16 cellular contexts compared by ENCODE assay signal in the genomic region with DNA sequence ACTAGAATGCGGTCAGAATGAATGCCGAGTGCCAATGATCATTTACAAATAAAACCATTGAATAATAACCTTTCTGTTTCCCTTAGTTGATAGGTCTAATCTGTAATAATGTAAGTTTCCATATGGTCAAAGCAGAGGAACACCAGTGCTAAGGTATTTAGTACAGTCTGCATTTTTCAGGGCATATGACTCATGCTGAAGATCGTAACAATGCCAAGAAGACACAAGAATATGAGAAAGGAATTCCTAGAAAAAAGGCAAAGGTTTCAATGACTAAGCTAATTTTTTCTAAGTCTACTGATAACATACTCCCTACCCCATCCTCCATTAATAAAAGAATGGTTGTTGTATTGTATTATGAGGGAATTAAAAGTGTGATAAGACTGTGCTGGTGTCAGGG. TPM values are rescaled to one million over a fixed set of nuclear protein-coding genes. Genes with fewer than 3 reads are reported as not detected.
DNase-seq lines count a peak whose midpoint lies in the region; ATAC-seq and TF ChIP-seq lines count a peak whose summit lies in the region.
"Had no signal": no experiment of that assay in that cellular context is flagged by ENCODE, and none has a peak within 500 bp of the region (broad histone marks: within the 10 kb centered on the region; RNA-seq: fewer than 3 reads in every experiment).

No MANE protein-coding gene starts in this region.

- H3K4me1 ChIP-seq in colonic mucosa: no peaks in the 10 kb centered on the region

- no peak for ATAC-seq in activated naive CD8-positive, alpha-beta T cell treated with anti-CD3 and anti-CD28 coated beads, Interleukin-2, amount 50 U/mL, for 24 hours

- intact Hi-C loops in colonic mucosa (cut with DNase I): no loop called here

- TF ChIP-seq CTCF in retinal pigment epithelial cell (conservative IDR thresholded peaks at IDR 0.05; ENCODE audit: low read depth, low read length) (no peak), colonic mucosa (IDR thresholded peaks at IDR 0.05) (no peak)

- H3K4me1 Mint-ChIP-seq in activated naive CD8-positive, alpha-beta T cell treated with anti-CD3 and anti-CD28 coated beads, Interleukin-2, amount 50 U/mL, for 24 hours: no peaks in the 10 kb centered on the region
- H3K4me1 Mint-ChIP-seq: memory B cell had no signal

- no peak overlapping the region for H3K4me3 Mint-ChIP-seq in activated naive CD8-positive, alpha-beta T cell treated with anti-CD3 and anti-CD28 coated beads, Interleukin-2, amount 50 U/mL, for 24 hours
- H3K4me3 Mint-ChIP-seq: memory B cell; T-helper 1 cell treated with Interleukin-12 subunit alpha and Interleukin-12 subunit beta and Interleukin-4 antibody, amounts not matched to agents 30 μg/mL and 1 μg/mL, for 36 hours had no signal

- H3K27ac ChIP-seq in epithelial cell of prostate (no peak overlapping the region), colonic mucosa (no peak overlapping the region)
- H3K27ac ChIP-seq: PC-9 had no signal

- H3K9me3 ChIP-seq in colonic mucosa: no peaks in the 10 kb centered on the region

- no peak overlapping the region for H3K4me3 ChIP-seq in retinal pigment epithelial cell (ENCODE audit: low read length)
- no peak overlapping the region for H3K4me3 ChIP-seq in colonic mucosa
- H3K4me3 ChIP-seq: PC-9 had no signal

- peaks cover 5% of the 10 kb centered on the region for H3K9me3 Mint-ChIP-seq in activated naive CD8-positive, alpha-beta T cell treated with anti-CD3 and anti-CD28 coated beads, Interleukin-2, amount 50 U/mL, for 24 hours
- H3K9me3 Mint-ChIP-seq: memory B cell; T-helper 1 cell treated with Interleukin-12 subunit alpha and Interleukin-12 subunit beta and Interleukin-4 antibody, amounts not matched to agents 30 μg/mL and 1 μg/mL, for 36 hours had no signal

- H3K36me3 ChIP-seq in colonic mucosa: no peaks in the 10 kb centered on the region

- peaks cover 2% of the 10 kb centered on the region for H3K36me3 Mint-ChIP-seq in activated naive CD8-positive, alpha-beta T cell treated with anti-CD3 and anti-CD28 coated beads, Interleukin-2, amount 50 U/mL, for 24 hours (ENCODE audit: low read depth)

- H3K27me3 Mint-ChIP-seq in activated naive CD8-positive, alpha-beta T cell treated with anti-CD3 and anti-CD28 coated beads, Interleukin-2, amount 50 U/mL, for 24 hours: peaks cover 5% of the 10 kb centered on the region

- peak; percentile 43 for DNase-seq in GM04504 (ENCODE audit: low read depth)
- peak; percentile 71 for DNase-seq in RPMI7951 (ENCODE audit: low read depth)
- peak; percentile 2 for DNase-seq in epithelial cell of prostate (ENCODE audit: low read depth, low spot score)
- DNase-seq in retinal pigment epithelial cell (ENCODE audit: low read depth): peak; percentile 0
- no peak for DNase-seq in activated naive CD8-positive, alpha-beta T cell treated with anti-CD3 and anti-CD28 coated beads, Interleukin-2, amount 50 U/mL, for 24 hours
- DNase-seq in NOMO-1 treated with dmso at 0.1 percent for 144 hours (lab: John Stamatoyannopoulos, UW; ENCODE audit: unreplicated experiment): no peak
- DNase-seq in NCI-H187 treated with DMSO at 0.1 percent for 48 hours (lab: John Stamatoyannopoulos, UW): no peak
- no peak for DNase-seq in colonic mucosa
- DNase-seq: activated effector memory CD4-positive, alpha-beta T cell treated with Interleukin-2 at 50 U/mL for 16 hours; NCI-H1417; NCI-H345; nucleus accumbens had no signal

- no peak overlapping the region for H3K9ac ChIP-seq in colonic mucosa (ENCODE audit: low read depth in 2 of 2, low read length in 2 of 2)

- no peak overlapping the region for H3K27ac Mint-ChIP-seq in activated naive CD8-positive, alpha-beta T cell treated with anti-CD3 and anti-CD28 coated beads, Interleukin-2, amount 50 U/mL, for 24 hours
- H3K27ac Mint-ChIP-seq: memory B cell; T-helper 1 cell treated with Interleukin-12 subunit alpha and Interleukin-12 subunit beta and Interleukin-4 antibody, amounts not matched to agents 30 μg/mL and 1 μg/mL, for 36 hours had no signal

- no peaks in the 10 kb centered on the region for H3K27me3 ChIP-seq in colonic mucosa

RNA-seq across cellular contexts. Expression of a gene that starts 2.8 kb away (rescaled TPM):
- not detected in 2 replicates for total RNA-seq in RPMI7951 (2014; rRNA removed; shearing (Covaris generic))
- not detected for total RNA-seq in colonic mucosa
- total RNA-seq: cardiac septum, PC-9 had no signal

RNA-seq across cellular contexts. Expression of a gene that starts 27.4 kb away (rescaled TPM):
- total RNA-seq in RPMI7951 (2014; rRNA removed; shearing (Covaris generic)): not detected in 2 replicates
- total RNA-seq in colonic mucosa: not detected
- total RNA-seq: cardiac septum, PC-9 had no signal

RNA-seq across cellular contexts. Expression of a gene that starts 34.2 kb away (rescaled TPM):
- not detected in 2 replicates for total RNA-seq in RPMI7951 (2014; rRNA removed; shearing (Covaris generic))
- not detected for total RNA-seq in colonic mucosa
- total RNA-seq: cardiac septum, PC-9 had no signal

RNA-seq across cellular contexts. Expression of a gene that starts 53.3 kb away (rescaled TPM):
- not detected in 2 replicates for total RNA-seq in RPMI7951 (2014; rRNA removed; shearing (Covaris generic))
- total RNA-seq in colonic mucosa: not detected
- total RNA-seq: cardiac septum, PC-9 had no signal

Comparison
In these comparisons a context has a peak if more than half of its experiments do, and no peak if none do; other contexts are left out.
1. DNase-seq: peak in GM04504 (single experiment), RPMI7951 (single experiment), epithelial cell of prostate (single experiment) and retinal pigment epithelial cell (single experiment); none in activated naive CD8-positive, alpha-beta T cell treated with anti-CD3 and anti-CD28 coated beads, Interleukin-2, amount 50 U/mL, for 24 hours (single experiment), NOMO-1 treated with dmso at 0.1 percent for 144 hours (single experiment), NCI-H187 treated with DMSO at 0.1 percent for 48 hours (single experiment) and colonic mucosa (single experiment).